ENCODE assay signal across 6 cellular contexts in the genomic region with DNA sequence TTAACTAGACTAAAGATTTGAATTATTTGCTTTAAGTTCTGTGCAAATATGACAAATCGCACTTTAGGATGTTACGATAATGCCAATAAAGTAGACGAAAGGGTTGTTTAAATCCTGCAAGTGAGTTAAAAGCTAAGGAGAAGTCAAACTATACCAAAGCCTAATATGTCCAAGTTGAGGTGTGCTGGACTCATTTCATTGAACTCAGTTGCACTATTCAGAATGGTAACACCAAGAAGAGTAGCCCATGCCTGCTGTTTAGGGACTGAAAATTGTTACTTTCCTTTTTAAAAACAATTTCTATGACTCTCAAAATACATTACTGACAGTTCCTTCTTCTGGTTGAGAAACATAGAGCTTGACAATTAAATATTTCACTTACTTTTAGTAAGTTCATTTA.
"Had no signal": no experiment of that assay in that cellular context is flagged by ENCODE, and none has a peak within 500 bp of the region (broad histone marks: within the 10 kb centered on the region; RNA-seq: fewer than 3 reads in every experiment).

No MANE protein-coding gene starts in this region.

- H3K4me1 Mint-ChIP-seq: IgD-negative memory B cell had no signal

- H3K27ac Mint-ChIP-seq: IgD-negative memory B cell had no signal

- H3K27ac ChIP-seq: HL-60 had no signal

- H3K4me3 Mint-ChIP-seq: IgD-negative memory B cell had no signal

- FAIRE-seq: HepG2, HTR-8/SVneo had no signal

- H3K36me3 Mint-ChIP-seq: IgD-negative memory B cell had no signal

- ATAC-seq: HepG2 had no signal

- H3K27me3 Mint-ChIP-seq: IgD-negative memory B cell had no signal

- DNase-seq: IMR-90, KBM-7 had no signal
